ENCODE assay signal across 21 cellular contexts in the genomic region with DNA sequence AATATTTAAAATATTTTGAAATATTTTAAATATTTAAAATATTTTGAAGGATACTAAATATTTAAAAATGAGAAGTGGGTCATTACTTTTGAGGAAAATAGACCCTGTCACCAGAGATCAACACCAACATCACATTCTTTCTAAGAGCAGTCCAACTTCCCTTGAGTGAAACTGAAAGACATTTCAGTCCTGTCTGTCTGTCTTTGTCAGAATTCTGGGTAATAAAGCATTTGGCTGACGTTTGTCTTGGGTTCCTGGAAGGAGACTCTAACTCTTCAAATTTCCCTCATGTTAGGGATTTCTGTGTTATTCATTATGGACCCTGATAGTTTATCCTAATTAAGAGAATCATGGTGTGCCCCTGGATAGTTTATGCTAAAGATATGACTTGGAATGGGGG. TPM values are rescaled to one million over a fixed set of nuclear protein-coding genes. Genes with fewer than 3 reads are reported as not detected.
DNase-seq lines count a peak whose midpoint lies in the region; ATAC-seq lines count a peak whose summit lies in the region.
"Had no signal": no experiment of that assay in that cellular context is flagged by ENCODE, and none has a peak within 500 bp of the region (broad histone marks: within the 10 kb centered on the region; RNA-seq: fewer than 3 reads in every experiment).

No MANE protein-coding gene starts in this region.

- peaks cover 21% of the 10 kb centered on the region for H3K36me3 Mint-ChIP-seq in activated naive CD8-positive, alpha-beta T cell treated with anti-CD3 and anti-CD28 coated beads, Interleukin-2, amount 10 ng/mL, durations not matched to agents 7 days and 5 days
- H3K36me3 Mint-ChIP-seq in activated naive CD8-positive, alpha-beta T cell treated with anti-CD3 and anti-CD28 coated beads for 36 hours = peaks cover 6% of the 10 kb centered on the region
- H3K36me3 Mint-ChIP-seq in T-helper 2 cell treated with Interferon-gamma antibody and Interleukin-4, amounts not matched to agents 5 μg/mL and 100 μg/mL, for 36 hours (ENCODE audit: low read depth) = peaks cover 22% of the 10 kb centered on the region
- H3K36me3 Mint-ChIP-seq in activated naive CD8-positive, alpha-beta T cell treated with anti-CD3 and anti-CD28 coated beads, Interleukin-2, amount 50 U/mL, for 24 hours (ENCODE audit: low read depth) = peaks cover 32% of the 10 kb centered on the region
- H3K36me3 Mint-ChIP-seq in stimulated activated effector memory CD8-positive, alpha-beta T cell treated with anti-CD3 and anti-CD28 coated beads, Interleukin-12 subunit alpha, Interleukin-12 subunit beta, amount 100 ng/mL, for 72 hours = peaks cover 72% of the 10 kb centered on the region

- H3K4me3 Mint-ChIP-seq in activated naive CD8-positive, alpha-beta T cell treated with anti-CD3 and anti-CD28 coated beads, Interleukin-2, amount 10 ng/mL, durations not matched to agents 7 days and 5 days = no peak overlapping the region
- H3K4me3 Mint-ChIP-seq in activated naive CD8-positive, alpha-beta T cell treated with anti-CD3 and anti-CD28 coated beads for 36 hours = no peak overlapping the region
- no peak overlapping the region for H3K4me3 Mint-ChIP-seq in T-helper 2 cell treated with Interferon-gamma antibody and Interleukin-4, amounts not matched to agents 5 μg/mL and 100 μg/mL, for 36 hours
- no peak overlapping the region for H3K4me3 Mint-ChIP-seq in activated naive CD8-positive, alpha-beta T cell treated with anti-CD3 and anti-CD28 coated beads, Interleukin-2, amount 50 U/mL, for 24 hours
- no peak overlapping the region for H3K4me3 Mint-ChIP-seq in stimulated activated effector memory CD8-positive, alpha-beta T cell treated with anti-CD3 and anti-CD28 coated beads, Interleukin-12 subunit alpha, Interleukin-12 subunit beta, amount 100 ng/mL, for 72 hours
- H3K4me3 Mint-ChIP-seq: B cell; CD8-positive, alpha-beta T cell had no signal

- no peaks in the 10 kb centered on the region for H3K27me3 Mint-ChIP-seq in activated naive CD8-positive, alpha-beta T cell treated with anti-CD3 and anti-CD28 coated beads, Interleukin-2, amount 10 ng/mL, durations not matched to agents 7 days and 5 days
- no peaks in the 10 kb centered on the region for H3K27me3 Mint-ChIP-seq in activated naive CD8-positive, alpha-beta T cell treated with anti-CD3 and anti-CD28 coated beads for 36 hours
- no peaks in the 10 kb centered on the region for H3K27me3 Mint-ChIP-seq in T-helper 2 cell treated with Interferon-gamma antibody and Interleukin-4, amounts not matched to agents 5 μg/mL and 100 μg/mL, for 36 hours (ENCODE audit: low read depth)
- no peaks in the 10 kb centered on the region for H3K27me3 Mint-ChIP-seq in activated naive CD8-positive, alpha-beta T cell treated with anti-CD3 and anti-CD28 coated beads, Interleukin-2, amount 50 U/mL, for 24 hours
- H3K27me3 Mint-ChIP-seq: B cell had no signal

- POLR2A ChIA-PET in activated naive CD8-positive, alpha-beta T cell treated with anti-CD3 and anti-CD28 coated beads, Interleukin-2, amount 10 ng/mL, durations not matched to agents 7 days and 5 days (lab: Charles Lee) = interaction anchor here (0.5 to 1.1 kb wide), 2 partner anchors 33 to 627 kb away, joined by 3 to 4 read pairs; partner anchors contain the start of gene TTC21B

- ATAC-seq in activated naive CD8-positive, alpha-beta T cell treated with anti-CD3 and anti-CD28 coated beads, Interleukin-2, amount 10 ng/mL, durations not matched to agents 7 days and 5 days (ENCODE audit: low read depth) = peak; percentile 30
- no peak for ATAC-seq in activated naive CD8-positive, alpha-beta T cell treated with anti-CD3 and anti-CD28 coated beads, Interleukin-2, amount 50 U/mL, for 24 hours
- peak; percentile 56 for ATAC-seq in stimulated activated effector memory CD8-positive, alpha-beta T cell treated with anti-CD3 and anti-CD28 coated beads, Interleukin-12 subunit alpha, Interleukin-12 subunit beta, amount 100 ng/mL, for 72 hours
- ATAC-seq in HG03354 (IDR thresholded peaks at IDR 0.05; ENCODE audit: poor library complexity, severe bottlenecking, unreplicated experiment) = no peak
- ATAC-seq: CD8-positive, alpha-beta T cell; GM12878 had no signal

- DNase-seq in activated naive CD8-positive, alpha-beta T cell treated with anti-CD3 and anti-CD28 coated beads, Interleukin-2, amount 10 ng/mL, durations not matched to agents 7 days and 5 days = no peak
- DNase-seq in activated naive CD8-positive, alpha-beta T cell treated with anti-CD3 and anti-CD28 coated beads for 36 hours = no peak
- DNase-seq in T-helper 2 cell treated with Interferon-gamma antibody and Interleukin-4, amounts not matched to agents 5 μg/mL and 100 μg/mL, for 36 hours (ENCODE audit: low spot score) = no peak
- DNase-seq in activated naive CD8-positive, alpha-beta T cell treated with anti-CD3 and anti-CD28 coated beads, Interleukin-2, amount 50 U/mL, for 24 hours = no peak
- no peak for DNase-seq in stimulated activated effector memory CD8-positive, alpha-beta T cell treated with anti-CD3 and anti-CD28 coated beads, Interleukin-12 subunit alpha, Interleukin-12 subunit beta, amount 100 ng/mL, for 72 hours (ENCODE audit: low spot score in 2 of 2)
- DNase-seq in kidney tubule cell (ENCODE audit: low spot score) (no peak), cerebellar nuclear complex (lab: John Stamatoyannopoulos, UW) (no peak)
- DNase-seq: Caco-2; CD8-positive, alpha-beta T cell; GDM1; KBM-7; MV-4-11; NCI-H1105; NCI-H146; NCI-H2029; NCI-H446; NCI-H524 treated with DMSO at 0.1 percent for 48 hours; NCI-H774 had no signal

- no peaks in the 10 kb centered on the region for H3K9me3 Mint-ChIP-seq in activated naive CD8-positive, alpha-beta T cell treated with anti-CD3 and anti-CD28 coated beads, Interleukin-2, amount 10 ng/mL, durations not matched to agents 7 days and 5 days
- no peaks in the 10 kb centered on the region for H3K9me3 Mint-ChIP-seq in activated naive CD8-positive, alpha-beta T cell treated with anti-CD3 and anti-CD28 coated beads for 36 hours
- H3K9me3 Mint-ChIP-seq in T-helper 2 cell treated with Interferon-gamma antibody and Interleukin-4, amounts not matched to agents 5 μg/mL and 100 μg/mL, for 36 hours = no peaks in the 10 kb centered on the region
- no peaks in the 10 kb centered on the region for H3K9me3 Mint-ChIP-seq in activated naive CD8-positive, alpha-beta T cell treated with anti-CD3 and anti-CD28 coated beads, Interleukin-2, amount 50 U/mL, for 24 hours
- no peaks in the 10 kb centered on the region for H3K9me3 Mint-ChIP-seq in stimulated activated effector memory CD8-positive, alpha-beta T cell treated with anti-CD3 and anti-CD28 coated beads, Interleukin-12 subunit alpha, Interleukin-12 subunit beta, amount 100 ng/mL, for 72 hours
- H3K9me3 Mint-ChIP-seq: CD8-positive, alpha-beta T cell had no signal

- peak overlapping the region; percentile 56 for H3K27ac Mint-ChIP-seq in activated naive CD8-positive, alpha-beta T cell treated with anti-CD3 and anti-CD28 coated beads, Interleukin-2, amount 10 ng/mL, durations not matched to agents 7 days and 5 days
- no peak overlapping the region for H3K27ac Mint-ChIP-seq in activated naive CD8-positive, alpha-beta T cell treated with anti-CD3 and anti-CD28 coated beads for 36 hours
- peak overlapping the region; percentile 53 for H3K27ac Mint-ChIP-seq in T-helper 2 cell treated with Interferon-gamma antibody and Interleukin-4, amounts not matched to agents 5 μg/mL and 100 μg/mL, for 36 hours
- peak overlapping the region; percentile 24 for H3K27ac Mint-ChIP-seq in activated naive CD8-positive, alpha-beta T cell treated with anti-CD3 and anti-CD28 coated beads, Interleukin-2, amount 50 U/mL, for 24 hours
- peak overlapping the region; percentile 3 for H3K27ac Mint-ChIP-seq in stimulated activated effector memory CD8-positive, alpha-beta T cell treated with anti-CD3 and anti-CD28 coated beads, Interleukin-12 subunit alpha, Interleukin-12 subunit beta, amount 100 ng/mL, for 72 hours
- H3K27ac Mint-ChIP-seq: B cell; CD8-positive, alpha-beta T cell had no signal

- H3K4me1 Mint-ChIP-seq in activated naive CD8-positive, alpha-beta T cell treated with anti-CD3 and anti-CD28 coated beads, Interleukin-2, amount 10 ng/mL, durations not matched to agents 7 days and 5 days = peaks cover 3% of the 10 kb centered on the region
- H3K4me1 Mint-ChIP-seq in activated naive CD8-positive, alpha-beta T cell treated with anti-CD3 and anti-CD28 coated beads for 36 hours = peaks cover 3% of the 10 kb centered on the region
- H3K4me1 Mint-ChIP-seq in T-helper 2 cell treated with Interferon-gamma antibody and Interleukin-4, amounts not matched to agents 5 μg/mL and 100 μg/mL, for 36 hours (ENCODE audit: low read depth) = peaks cover 17% of the 10 kb centered on the region
- no peaks in the 10 kb centered on the region for H3K4me1 Mint-ChIP-seq in activated naive CD8-positive, alpha-beta T cell treated with anti-CD3 and anti-CD28 coated beads, Interleukin-2, amount 50 U/mL, for 24 hours
- H3K4me1 Mint-ChIP-seq in stimulated activated effector memory CD8-positive, alpha-beta T cell treated with anti-CD3 and anti-CD28 coated beads, Interleukin-12 subunit alpha, Interleukin-12 subunit beta, amount 100 ng/mL, for 72 hours = peaks cover 7% of the 10 kb centered on the region
- H3K4me1 Mint-ChIP-seq: B cell had no signal

RNA-seq across cellular contexts. Expression of gene TTC21B, which starts 32.8 kb away (rescaled TPM):
- 10 to 100 TPM; 23.7 to 24.2 TPM for total RNA-seq in activated naive CD8-positive, alpha-beta T cell treated with anti-CD3 and anti-CD28 coated beads, Interleukin-2, amount 10 ng/mL, durations not matched to agents 7 days and 5 days
- 10 to 100 TPM; 21.3 to 24.1 TPM for total RNA-seq in activated naive CD8-positive, alpha-beta T cell treated with anti-CD3 and anti-CD28 coated beads for 36 hours

Comparison
In these comparisons a context has a peak if more than half of its experiments do, and no peak if none do; other contexts are left out.
1. ATAC-seq: peak in activated naive CD8-positive, alpha-beta T cell treated with anti-CD3 and anti-CD28 coated beads, Interleukin-2, amount 10 ng/mL, durations not matched to agents 7 days and 5 days (single experiment) and stimulated activated effector memory CD8-positive, alpha-beta T cell treated with anti-CD3 and anti-CD28 coated beads, Interleukin-12 subunit alpha, Interleukin-12 subunit beta, amount 100 ng/mL, for 72 hours (single experiment); none in activated naive CD8-positive, alpha-beta T cell treated with anti-CD3 and anti-CD28 coated beads, Interleukin-2, amount 50 U/mL, for 24 hours (single experiment) and HG03354 (single experiment).